Comparison of ENCODE assay signal across 21 cellular contexts in genomic region chr1:71572038-71572437, GRCh38.
DNase-seq lines count a peak whose midpoint lies in the region; ATAC-seq and TF ChIP-seq lines count a peak whose summit lies in the region.
"Had no signal": no experiment of that assay in that cellular context is flagged by ENCODE, and none has a peak within 500 bp of the region (broad histone marks: within the 10 kb centered on the region; RNA-seq: fewer than 3 reads in every experiment).

No MANE protein-coding gene starts in this region.

- TF ChIP-seq CTCF in epithelial cell of esophagus (IDR thresholded peaks at IDR 0.05; ENCODE audit: insufficient read depth, low read depth, low read length, missing control alignments) (no peak), osteoblast (IDR thresholded peaks at IDR 0.05; ENCODE audit: extremely low read depth, low read depth, low read length) (no peak)

- H3K79me2 ChIP-seq in osteoblast (ENCODE audit: insufficient read depth, low read length) = no peaks in the 10 kb centered on the region

- no peak overlapping the region for H3K4me2 ChIP-seq in osteoblast (ENCODE audit: insufficient read depth, low read length)

- DNase-seq in epithelial cell of esophagus (ENCODE audit: low read depth) (peak; percentile 35), osteoblast (ENCODE audit: insufficient read length, low spot score, missing footprints) (no peak)
- DNase-seq in activated effector memory CD4-positive, alpha-beta T cell treated with anti-CD3 and anti-CD28 coated beads, Interleukin-2, amount 50 U/mL, for 16 hours = no peak
- DNase-seq: activated CD4-positive, alpha-beta T cell treated with anti-CD3 and anti-CD28 coated beads for 36 hours; DMS79 treated with DMSO at 0.1 percent for 48 hours; effector memory CD4-positive, alpha-beta T cell; H9; head of caudate nucleus; KG1; midbrain; NCI-H69; nephron progenitor cell; Right ventricle myocardium superior; small intestine; stimulated activated CD4-positive, alpha-beta T cell treated with anti-CD3 and anti-CD28 coated beads, Interleukin-4, amount 100 ng/mL, for 24 hours; SW 1271; transverse colon had no signal

- no peak overlapping the region for H3K27ac ChIP-seq in osteoblast (ENCODE audit: low read depth, low read length)

- peak; percentile 83 for ATAC-seq in GM19463 (IDR thresholded peaks at IDR 0.05; ENCODE audit: unreplicated experiment)
- ATAC-seq in HG03432 (IDR thresholded peaks at IDR 0.05; ENCODE audit: unreplicated experiment) = peak; percentile 79
- no peak for ATAC-seq in HG03378 (IDR thresholded peaks at IDR 0.05; ENCODE audit: unreplicated experiment)
- ATAC-seq in GM21717 (IDR thresholded peaks at IDR 0.05; ENCODE audit: unreplicated experiment) = no peak
- ATAC-seq: activated CD4-positive, alpha-beta T cell treated with anti-CD3 and anti-CD28 coated beads for 36 hours had no signal

- no peaks in the 10 kb centered on the region for H4K20me1 ChIP-seq in osteoblast (ENCODE audit: insufficient read depth, low read length)

- H3K4me3 ChIP-seq in epithelial cell of esophagus (ENCODE audit: low read length) (no peak overlapping the region), osteoblast (ENCODE audit: insufficient read depth, low read length) (no peak overlapping the region)
- H3K4me3 ChIP-seq: transverse colon had no signal

- no peaks in the 10 kb centered on the region for H3K9me3 ChIP-seq in osteoblast (ENCODE audit: low read depth, low read length)
- H3K9me3 ChIP-seq: transverse colon had no signal

- H2AFZ ChIP-seq in osteoblast (ENCODE audit: low read length) = no peak overlapping the region

- H3K4me1 ChIP-seq in osteoblast (ENCODE audit: insufficient read depth, low read length) = no peaks in the 10 kb centered on the region

- no peaks in the 10 kb centered on the region for H3K27me3 ChIP-seq in osteoblast (ENCODE audit: insufficient read depth, low read length)
- H3K27me3 ChIP-seq: transverse colon had no signal

- H3K36me3 ChIP-seq in osteoblast (ENCODE audit: insufficient read depth, low read length) = no peaks in the 10 kb centered on the region
- H3K36me3 ChIP-seq: transverse colon had no signal

Comparison
In these comparisons a context has a peak if more than half of its experiments do, and no peak if none do; other contexts are left out.
1. ATAC-seq: peak in GM19463 (single experiment) and HG03432 (single experiment); none in HG03378 (single experiment) and GM21717 (single experiment).